In the genomic region with DNA sequence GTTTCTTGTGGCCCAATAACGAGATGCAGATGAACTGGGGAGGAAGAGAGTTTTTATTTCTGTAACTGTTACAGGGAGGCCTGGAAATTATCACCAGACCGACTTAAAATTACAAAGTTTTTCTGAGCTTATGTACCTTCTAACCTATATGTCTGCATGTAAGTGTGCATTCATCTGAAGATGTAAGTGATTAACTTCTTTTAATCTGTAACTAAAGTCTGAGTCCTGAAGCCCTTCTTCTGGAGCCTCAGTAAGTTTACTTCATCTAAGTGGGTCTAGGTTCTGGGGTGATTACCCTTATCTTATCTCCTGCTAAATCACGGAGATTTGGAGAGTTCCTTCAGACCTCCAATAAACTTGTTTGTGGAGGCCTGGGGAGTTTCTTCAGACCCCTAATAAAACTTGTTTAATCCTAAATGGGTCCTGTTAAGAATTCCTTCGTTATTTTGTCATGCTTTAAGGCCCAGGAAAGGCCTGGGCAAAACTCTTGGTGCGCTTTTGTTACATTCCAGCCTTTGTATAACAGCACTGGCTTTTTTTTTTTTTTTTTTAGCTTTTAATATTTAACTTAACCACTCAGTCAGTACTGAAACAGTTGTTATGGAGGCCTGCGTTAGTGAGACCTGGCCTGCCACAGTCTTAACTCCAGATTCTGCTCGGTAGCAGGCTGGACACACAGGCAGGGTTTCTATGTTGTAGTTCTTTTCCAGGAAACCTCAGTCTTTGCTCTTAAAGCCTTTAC, we compare ENCODE assay signal across 8 cellular contexts. TPM values are rescaled to one million over a fixed set of nuclear protein-coding genes. Genes with fewer than 3 reads are reported as not detected.
DNase-seq lines count a peak whose midpoint lies in the region; ATAC-seq, FAIRE-seq and TF ChIP-seq lines count a peak whose summit lies in the region.
"Not testable (repeated sequence)": the region's sequence is repeated elsewhere in the genome, so short reads cannot be mapped to it uniquely, and the experiment has no call there.

No MANE protein-coding gene starts in this region.

- H3K56ac ChIP-seq in IMR-90 (ENCODE audit: extremely low read depth, insufficient read depth, low read length), result not testable (repeated sequence)

- not testable (repeated sequence) for DNase-seq in GM18507 (ENCODE audit: extremely low spot score, insufficient read length, low read depth); IMR-90; colonic mucosa; left colon; nephron progenitor cell; upper lobe of left lung

- H2BK120ac ChIP-seq in IMR-90 (ENCODE audit: low read depth, low read length), result not testable (repeated sequence)

- peaks cover 29% of the 10 kb centered on the region for H3K36me3 Mint-ChIP-seq in nephron progenitor cell (ENCODE audit: low read depth)

- CTCF ChIA-PET in IMR-90 (lab: Yijun Ruan, JAX), result interaction anchor here (1.0 kb wide), 1 partner anchor 21 kb away, joined by 3 read pairs; no protein-coding TSS in a partner anchor

- H3K27me3 Mint-ChIP-seq in nephron progenitor cell (ENCODE audit: low read depth, poor library complexity), result not testable (repeated sequence)

- not testable (repeated sequence) for TF ChIP-seq RAD21 in IMR-90 (IDR thresholded peaks at IDR 0.05; ENCODE audit: low read length)

- TF ChIP-seq POLR2A in IMR-90 (IDR thresholded peaks at IDR 0.05; ENCODE audit: low read depth, low read length); upper lobe of left lung (IDR thresholded peaks at IDR 0.05): not testable (repeated sequence)

- peak; percentile 70 for FAIRE-seq in GM18507 (lab: Jason Lieb, UNC)

- not testable (repeated sequence) for TF ChIP-seq CTCF in IMR-90 (conservative IDR thresholded peaks at IDR 0.05; ENCODE audit: low read depth, low read length); colonic mucosa (IDR thresholded peaks at IDR 0.05); nephron progenitor cell (IDR thresholded peaks at IDR 0.05); upper lobe of left lung (IDR thresholded peaks at IDR 0.05)

- not testable (repeated sequence) for H3K27me3 ChIP-seq in IMR-90 (ENCODE audit: control insufficient read depth, insufficient read depth, low read length); colonic mucosa; upper lobe of left lung

- H3K4me3 Mint-ChIP-seq in nephron progenitor cell, result not testable (repeated sequence)

- H4K5ac ChIP-seq in IMR-90 (ENCODE audit: low read depth, low read length), result peak overlapping the region; percentile 54

- peak overlapping the region; percentile 27; the same call in 1 of the 2 replicates for H3K14ac ChIP-seq in IMR-90 (replicated peaks; ENCODE audit: low read depth, low read length)

- not testable (repeated sequence) for TF ChIP-seq EP300 in upper lobe of left lung (IDR thresholded peaks at IDR 0.05)

- WGBS in IMR-90 (ENCODE audit: extremely low coverage in 2 of 2, insufficient read length in 1 of 2), 2 experiments, result no CpG with 5 or more reads among the region's 7 CpGs
- 53 to 69% methylated on average over 7 of the region's 7 CpGs for WGBS in upper lobe of left lung, 2 donors

- peak overlapping the region; percentile 66 for H3K27ac Mint-ChIP-seq in nephron progenitor cell

- H3K9me3 Mint-ChIP-seq in nephron progenitor cell, result peaks cover 18% of the 10 kb centered on the region

- H3K27ac ChIP-seq in IMR-90 (ENCODE audit: insufficient read depth, low read length) (peak overlapping the region; percentile 36; the same call in 1 of the 2 replicates), colonic mucosa (peak overlapping the region; percentile 1), upper lobe of left lung (peak overlapping the region in 3 of 4 donors; percentile 0 to 4 (median 2))

- POLR2A ChIA-PET in IMR-90 (lab: Charles Lee; ENCODE audit: unreplicated experiment), result not testable (repeated sequence)

- H2BK20ac ChIP-seq in IMR-90 (ENCODE audit: low read depth, low read length), result not testable (repeated sequence)

- in situ Hi-C loops in IMR-90 (cut with MboI; ENCODE audit: low sequenced_read_pairs), result not testable (repeated sequence)

- peaks cover 32% of the 10 kb centered on the region for H3K4me1 Mint-ChIP-seq in nephron progenitor cell

- H3K9ac ChIP-seq in IMR-90 (ENCODE audit: low read depth, low read length), result peak overlapping the region; percentile 10; the same call in 1 of the 2 replicates
- not testable (repeated sequence) for H3K9ac ChIP-seq in colonic mucosa (ENCODE audit: low read depth in 2 of 2, low read length in 2 of 2)

- H2BK5ac ChIP-seq in IMR-90 (ENCODE audit: low read depth, low read length, poor library complexity, severe bottlenecking), result not testable (repeated sequence)

- not testable (repeated sequence) for H2AK5ac ChIP-seq in IMR-90 (ENCODE audit: low read depth, low read length)

- peaks cover 23 to 63% of the 10 kb centered on the region in 2 experiments for H3K79me1 ChIP-seq in IMR-90 (ENCODE audit: low read depth in 1 of 2, low read length in 2 of 2)

- BruUV-seq in IMR-90 (replicated peaks; lab: Mats Ljungman, UMichigan), result not testable (repeated sequence)

- peak; percentile 77 for ATAC-seq in GM19463 (IDR thresholded peaks at IDR 0.05; ENCODE audit: unreplicated experiment)
- peak; percentile 77 for ATAC-seq in HG02981 (IDR thresholded peaks at IDR 0.05; ENCODE audit: unreplicated experiment)
- peak; percentile 48 for ATAC-seq in IMR-90 (ENCODE audit: low read depth)
- peak; percentile 40 for ATAC-seq in left colon
- ATAC-seq in upper lobe of left lung (ENCODE audit: low FRiP score in 2 of 2), result not testable (repeated sequence)

- H3K4me3 ChIP-seq in IMR-90 (ENCODE audit: insufficient read depth, low read depth, low read length); colonic mucosa; upper lobe of left lung: not testable (repeated sequence)

- H3K18ac ChIP-seq in IMR-90 (ENCODE audit: low read depth, low read length), result peak overlapping the region; percentile 21

- H3K36me3 ChIP-seq in IMR-90 (ENCODE audit: control insufficient read depth, insufficient read depth, low read length); colonic mucosa; upper lobe of left lung: not testable (repeated sequence)

- H3K9me3 ChIP-seq in IMR-90 (ENCODE audit: control insufficient read depth, insufficient read depth, low read length); colonic mucosa; upper lobe of left lung: not testable (repeated sequence)

- not testable (repeated sequence) for H2AFZ ChIP-seq in IMR-90 (replicated peaks; ENCODE audit: low read length, poor library complexity)

- peak overlapping the region; percentile 58 for H3K4ac ChIP-seq in IMR-90 (ENCODE audit: low read depth, low read length)

- H3K4me2 ChIP-seq in IMR-90 (ENCODE audit: low read depth, low read length), result peak overlapping the region; percentile 21; the same call in 1 of the 2 replicates

- peaks cover 16% of the 10 kb centered on the region for H4K20me1 ChIP-seq in IMR-90 (ENCODE audit: insufficient read depth, low read length)

- H3K9me1 ChIP-seq in IMR-90 (ENCODE audit: insufficient read depth, low read length), result peaks cover 15% of the 10 kb centered on the region

- peak overlapping the region; percentile 5; the same call in 1 of the 2 replicates for H4K91ac ChIP-seq in IMR-90 (ENCODE audit: insufficient read depth, low read depth, low read length)

- 0 out of 2 replicates have a peak overlapping the region, but pooled peaks have one; percentile 5 for H3K23ac ChIP-seq in IMR-90 (ENCODE audit: low read depth, low read length)

- peaks cover 18% of the 10 kb centered on the region for H3K4me1 ChIP-seq in IMR-90 (ENCODE audit: control insufficient read depth, insufficient read depth, low read length)
- not testable (repeated sequence) for H3K4me1 ChIP-seq in colonic mucosa
- peaks cover 7 to 17% (median 11%) of the 10 kb centered on the region in 4 donors for H3K4me1 ChIP-seq in upper lobe of left lung

- intact Hi-C loops in IMR-90 (cut with micrococcal nuclease); colonic mucosa (cut with DNase I); left colon (cut with DNase I, micrococcal nuclease): not testable (repeated sequence)

- H4K8ac ChIP-seq in IMR-90 (ENCODE audit: low read depth in 2 of 2, low read length in 2 of 2), result not testable (repeated sequence)

- H2BK15ac ChIP-seq in IMR-90 (ENCODE audit: low read depth, low read length), result not testable (repeated sequence)

- dilution Hi-C loops in IMR-90 (cut with HindIII; ENCODE audit: low sequenced_read_pairs, unreplicated experiment), result not testable (repeated sequence)

- not testable (repeated sequence) for H2AK9ac ChIP-seq in IMR-90 (replicated peaks; ENCODE audit: low read depth, low read length, poor library complexity)

RNA-seq across cellular contexts. Expression of gene TPST1, which starts 32.9 kb away (rescaled TPM):
- total RNA-seq in IMR-90 (2012; rRNA removed) (49.7 and 58.6 TPM in 2 replicates), colonic mucosa (1 to 10 TPM; 3.6 to 6.1 TPM), left colon (1 to 10 TPM; 4.7 TPM), upper lobe of left lung (10 to 100 TPM; 17.1 to 69.1 (median 19.0) TPM)
- polyA plus RNA-seq in IMR-90 (2012; rRNA removed), result 35.2 and 37.7 TPM in 2 replicates
- polyA plus RNA-seq in IMR-90 (2012; cell fraction: cytosol; rRNA removed), result 32.9 and 42.3 TPM in 2 replicates
- polyA plus RNA-seq in IMR-90 (2012; cell fraction: nucleus; rRNA removed; ENCODE audit: low replicate concordance), result 11.1 and 42.8 TPM in 2 replicates
